In genomic region chr10:103193107-103193819, GRCh38 we compare ENCODE assay signal across 8 cellular contexts. TPM values are rescaled to one million over a fixed set of nuclear protein-coding genes. Genes with fewer than 3 reads are reported as not detected.
A peak's percentile ranks its signal among the peaks of the same experiment; 100 is the strongest.
DNase-seq lines count a peak whose midpoint lies in the region; ATAC-seq, FAIRE-seq and TF ChIP-seq lines count a peak whose summit lies in the region.

Gene NT5C2, minus strand, starts transcription at chr10:103193272. Its CDS starts 18,314 bp downstream, at chr10:103174958.

- FAIRE-seq in A549 (lab: Jason Lieb, UNC), result no peak

- TF ChIP-seq EP300 in A549 (IDR thresholded peaks at IDR 0.05), result peak in 1 of 2 experiments; percentile 6; a peak in 1 of 5 replicates

- H3K36me3 Mint-ChIP-seq in dendritic cell treated with granulocyte-macrophage colony-stimulating factor and Interleukin-4, amounts not matched to agents 40 ng/mL and 50 ng/mL, for 4 days (ENCODE audit: low read depth), result peaks cover 37% of the 10 kb centered on the region

- peak within 1 kb of the TSS; percentile 85 for H3K4me2 ChIP-seq in A549

- peak; percentile 46 to 80 for DNase-seq in A549 (ENCODE audit: low read depth in 1 of 2, low spot score in 1 of 2)
- DNase-seq in NCI-H446 treated with DMSO at 0.1 percent for 48 hours (lab: John Stamatoyannopoulos, UW), result peak; percentile 20
- DNase-seq in activated CD4-positive, alpha-beta T cell treated with anti-CD3 and anti-CD28 coated beads, Interleukin-2, amount 50 U/mL, for 1 hour, result peak; percentile 69
- peak; percentile 86 to 96 for DNase-seq in left lung
- DNase-seq in stimulated activated CD4-positive, alpha-beta T cell treated with anti-CD3 and anti-CD28 coated beads, Interleukin-2, amount 100 ng/mL, for 4 hours (ENCODE audit: low read depth), result peak; percentile 71

- H3K9me3 ChIP-seq in A549 (no peaks in the 10 kb centered on the region), left lung (no peaks in the 10 kb centered on the region)

- H3K4me1 Mint-ChIP-seq in dendritic cell treated with granulocyte-macrophage colony-stimulating factor and Interleukin-4, amounts not matched to agents 40 ng/mL and 50 ng/mL, for 4 days (ENCODE audit: low read depth), result peaks cover 63% of the 10 kb centered on the region

- H3K4me3 ChIP-seq in A549, result peak within 1 kb of the TSS; percentile 79
- H3K4me3 ChIP-seq in left lung, result peak within 1 kb of the TSS; percentile 62 to 91

- H3K27ac ChIP-seq in A549 (peak within 1 kb of the TSS; percentile 91 to 97), left lung (peak within 1 kb of the TSS; percentile 98 to 99)

- TF ChIP-seq CTCF in A549 (IDR thresholded peaks at IDR 0.05) (no peak), left lung (IDR thresholded peaks at IDR 0.05) (no peak)

- H3K4me1 ChIP-seq in A549 (peaks cover 60% of the 10 kb centered on the region), left lung (peaks cover 17 to 83% of the 10 kb centered on the region in 2 donors)

- H3K27me3 ChIP-seq in left lung, result no peaks in the 10 kb centered on the region

- peak within 1 kb of the TSS; percentile 100 for H3K27ac Mint-ChIP-seq in dendritic cell treated with granulocyte-macrophage colony-stimulating factor and Interleukin-4, amounts not matched to agents 40 ng/mL and 50 ng/mL, for 4 days

- H3K9me3 Mint-ChIP-seq in dendritic cell treated with granulocyte-macrophage colony-stimulating factor and Interleukin-4, amounts not matched to agents 40 ng/mL and 50 ng/mL, for 4 days, result no peaks in the 10 kb centered on the region

- TF ChIP-seq RAD21 in A549 (conservative IDR thresholded peaks at IDR 0.05 in 1 of 2, IDR thresholded peaks at IDR 0.05 in 1 of 2), result peak in 1 of 2 experiments; percentile 38; a peak in 1 of 5 replicates

- CTCF ChIA-PET in A549 (lab: Yijun Ruan, JAX), result interaction anchor here (0.7 to 5.9 kb wide), 13 partner anchors 11 to 141 kb away, joined by 3 to 40 read pairs (median 5); no protein-coding TSS in a partner anchor

- TF ChIP-seq POLR2A in A549 (IDR thresholded peaks at IDR 0.05; ENCODE audit: low read length), result peak; percentile 67

- peak within 1 kb of the TSS; percentile 98 for H3K4me3 Mint-ChIP-seq in dendritic cell treated with granulocyte-macrophage colony-stimulating factor and Interleukin-4, amounts not matched to agents 40 ng/mL and 50 ng/mL, for 4 days

- 20% methylated on average over 8 of the region's 62 CpGs for WGBS in A549 (ENCODE audit: missing lambda C conversion rate)

- POLR2A ChIA-PET in A549 (lab: Yijun Ruan, JAX), result interaction anchor here (0.7 to 3.4 kb wide), 15 partner anchors 9 to 479 kb away, joined by 3 to 57 read pairs (median 9); partner anchors contain the start of genes ARL3, CNNM2 and INA

- ATAC-seq in A549 (peak; percentile 88 to 95), GM18517 (IDR thresholded peaks at IDR 0.05; ENCODE audit: unreplicated experiment) (peak; percentile 42), HG03060 (IDR thresholded peaks at IDR 0.05; ENCODE audit: low read depth, unreplicated experiment) (peak; percentile 18), left lung (peak; percentile 91)

- intact Hi-C loops in dendritic cell treated with granulocyte-macrophage colony-stimulating factor and Interleukin-4, amounts not matched to agents 40 ng/mL and 50 ng/mL, for 4 days (cut with micrococcal nuclease), result loop anchor here (2.0 to 5.0 kb wide), 2 partner anchors 48 to 276 kb away; partner anchors contain the start of gene CNNM2
- intact Hi-C loops in left lung (cut with DNase I), result no loop called here

- no peaks in the 10 kb centered on the region for H3K36me3 ChIP-seq in left lung

- no peaks in the 10 kb centered on the region for H3K27me3 Mint-ChIP-seq in dendritic cell treated with granulocyte-macrophage colony-stimulating factor and Interleukin-4, amounts not matched to agents 40 ng/mL and 50 ng/mL, for 4 days

TF ChIP-seq in A549, 52 proteins besides CTCF, POLR2A, EP300 and RAD21 (continues in another document):
- TF ChIP-seq EHF (CRISPR knock-in tag; IDR thresholded peaks at IDR 0.05) (no peak), NFE2L2 (conservative IDR thresholded peaks at IDR 0.05; ENCODE audit: low read length) (no peak), HOXB13 (CRISPR knock-in tag; IDR thresholded peaks at IDR 0.05; ENCODE audit: low read depth) (no peak), BHLHE40 (IDR thresholded peaks at IDR 0.05; ENCODE audit: low read depth, low read length) (no peak), JUNB (IDR thresholded peaks at IDR 0.05) (no peak), ATOH8 (CRISPR knock-in tag; IDR thresholded peaks at IDR 0.05; ENCODE audit: low read depth) (no peak), NPAS2 (CRISPR knock-in tag; IDR thresholded peaks at IDR 0.05; ENCODE audit: borderline replicate concordance) (no peak), MYC (IDR thresholded peaks at IDR 0.05; ENCODE audit: borderline replicate concordance, low read length) (no peak), FOSB (CRISPR knock-in tag; IDR thresholded peaks at IDR 0.05) (no peak), TFCP2L1 (CRISPR knock-in tag; IDR thresholded peaks at IDR 0.05) (no peak), JUN (IDR thresholded peaks at IDR 0.05) (peak; percentile 69 to 95; a peak in 4 of 5 replicates), ZFP36 (IDR thresholded peaks at IDR 0.05; ENCODE audit: borderline replicate concordance, partially characterized antibody) (no peak), FOSL2 (IDR thresholded peaks at IDR 0.05) (no peak), FOSL2 (CRISPR knock-in tag; IDR thresholded peaks at IDR 0.05) (no peak), HOXA7 (CRISPR knock-in tag; IDR thresholded peaks at IDR 0.05) (no peak), CBX8 (IDR thresholded peaks at IDR 0.05) (no peak), SMC3 (IDR thresholded peaks at IDR 0.05) (peak; percentile 37; the same call in 1 of the 3 replicates), RFX5 (IDR thresholded peaks at IDR 0.05) (no peak), ELK1 (IDR thresholded peaks at IDR 0.05; ENCODE audit: low read depth, low read length) (no peak), RNF2 (IDR thresholded peaks at IDR 0.05; ENCODE audit: borderline replicate concordance, low read depth) (no peak), E2F6 (IDR thresholded peaks at IDR 0.05; ENCODE audit: borderline replicate concordance, low read depth) (no peak), MAX (IDR thresholded peaks at IDR 0.05) (no peak; the same call in none of the 2 replicates), HDAC2 (IDR thresholded peaks at IDR 0.05) (no peak), RCOR1 (IDR thresholded peaks at IDR 0.05; ENCODE audit: low read depth, low read length) (no peak), GATA3 (IDR thresholded peaks at IDR 0.05; ENCODE audit: borderline replicate concordance) (0 out of 2 replicates have a peak, but pooled peaks have one; percentile 24), ZSCAN20 (CRISPR knock-in tag; IDR thresholded peaks at IDR 0.05) (no peak), ESRRA (IDR thresholded peaks at IDR 0.05; ENCODE audit: borderline replicate concordance, low read length) (no peak), ZC3H11A (IDR thresholded peaks at IDR 0.05) (no peak), USF2 (IDR thresholded peaks at IDR 0.05) (no peak), FOXS1 (CRISPR knock-in tag; IDR thresholded peaks at IDR 0.05) (no peak), ZNF302 (CRISPR knock-in tag; IDR thresholded peaks at IDR 0.05) (no peak), CHD2 (IDR thresholded peaks at IDR 0.05; ENCODE audit: low read length, partially characterized antibody) (no peak)

RNA-seq across cellular contexts. Expression of gene NT5C2, which starts in this region (rescaled TPM):
- polyA plus RNA-seq in A549 (2011; rRNA removed) (163 and 177 TPM in 2 replicates), A549 (2017; fragmentation: RNase III; extraction: RNeasy Plus Mini Kit Qiagen cat#74134 plus additional on column Dnase treatment) (81.8 to 89.4 TPM (median 86.4 TPM) in 3 replicates)
- polyA plus RNA-seq in A549 (2012; cell fraction: cytosol; rRNA removed), result 42.1 and 50.9 TPM in 2 replicates
- polyA plus RNA-seq in A549 (2012; cell fraction: nucleus; rRNA removed), result 21.7 and 40.4 TPM in 2 replicates
- 64.4 and 78.0 TPM in 2 replicates for polyA minus RNA-seq in A549 (2011; rRNA and poly(A)+ RNA removed)
- 100 to 1,000 TPM in 1 of 2 donors, 10 to 100 TPM in 1; 95.3 to 100 TPM for total RNA-seq in left lung

Comparison
In these comparisons a context has a peak if more than half of its experiments do, and no peak if none do; other contexts are left out.
1. Peak in every context shown above with its lines: DNase-seq, ATAC-seq, H3K4me3 ChIP-seq and H3K27ac ChIP-seq.
2. ATAC-seq: peak in every context shown above with its lines; median percentile 92 in A549; 91 in left lung; 42 in GM18517; 18 in HG03060.
3. DNase-seq: peak in every context shown above with its lines; median percentile 91 in left lung; 71 in stimulated activated CD4-positive, alpha-beta T cell treated with anti-CD3 and anti-CD28 coated beads, Interleukin-2, amount 100 ng/mL, for 4 hours; 69 in activated CD4-positive, alpha-beta T cell treated with anti-CD3 and anti-CD28 coated beads, Interleukin-2, amount 50 U/mL, for 1 hour; 63 in A549; 20 in NCI-H446 treated with DMSO at 0.1 percent for 48 hours.